8 cellular contexts compared by ENCODE assay signal in genomic region chr2:27320958-27321543, GRCh38. TPM values are rescaled to one million over a fixed set of nuclear protein-coding genes. Genes with fewer than 3 reads are reported as not detected.
A peak's percentile ranks its signal among the peaks of the same experiment; 100 is the strongest.
DNase-seq lines count a peak whose midpoint lies in the region; ATAC-seq, FAIRE-seq and TF ChIP-seq lines count a peak whose summit lies in the region.

No MANE protein-coding gene starts in this region.

- H3K27ac Mint-ChIP-seq in Caco-2 (ENCODE audit: unreplicated experiment), result peak overlapping the region; percentile 99

- no peaks in the 10 kb centered on the region for H3K9me3 Mint-ChIP-seq in Caco-2 (ENCODE audit: unreplicated experiment)

- peaks cover 19% of the 10 kb centered on the region for H3K4me1 ChIP-seq in Caco-2
- peaks cover 7% of the 10 kb centered on the region for H3K4me1 ChIP-seq in IMR-90 (ENCODE audit: control insufficient read depth, insufficient read depth, low read length)
- H3K4me1 ChIP-seq in transverse colon, result peaks cover 7 to 22% (median 18%) of the 10 kb centered on the region in 4 donors

- intact Hi-C loops in Caco-2 (cut with micrococcal nuclease; ENCODE audit: unreplicated experiment), result loop anchor here (1.0 kb wide), 2 partner anchors 35 to 49 kb away; partner anchors contain the start of genes EIF2B4, GTF3C2 and SNX17
- intact Hi-C loops in IMR-90 (cut with micrococcal nuclease), result loop anchor here (1.0 to 5.0 kb wide), 2 partner anchors 36 to 49 kb away; partner anchors contain the start of genes EIF2B4, GTF3C2 and SNX17
- intact Hi-C loops in transverse colon (cut with DNase I; ENCODE audit: low total_unique reads), result no loop called here

- H2AFZ ChIP-seq in IMR-90 (replicated peaks; ENCODE audit: low read length, poor library complexity), result peak overlapping the region; percentile 67

- no peaks in the 10 kb centered on the region for H3K9me3 ChIP-seq in Caco-2
- H3K9me3 ChIP-seq in IMR-90 (ENCODE audit: control insufficient read depth, insufficient read depth, low read length), result no peaks in the 10 kb centered on the region
- H3K9me3 ChIP-seq in transverse colon, result no peaks in the 10 kb centered on the region

- H3K27me3 ChIP-seq in Caco-2 (replicated peaks; ENCODE audit: control insufficient read depth, insufficient read depth, low read length) (no peaks in the 10 kb centered on the region), IMR-90 (ENCODE audit: control insufficient read depth, insufficient read depth, low read length) (no peaks in the 10 kb centered on the region), transverse colon (no peaks in the 10 kb centered on the region)

- peaks cover 24% of the 10 kb centered on the region for H3K4me1 Mint-ChIP-seq in Caco-2 (ENCODE audit: low read depth, unreplicated experiment)

- H3K36me3 Mint-ChIP-seq in Caco-2 (ENCODE audit: insufficient read depth, unreplicated experiment), result peaks cover 31% of the 10 kb centered on the region

- FAIRE-seq in GM12891 (lab: Jason Lieb, UNC), result no peak

- H3K27me3 Mint-ChIP-seq in Caco-2 (ENCODE audit: insufficient read depth, unreplicated experiment), result no peaks in the 10 kb centered on the region

- H2BK15ac ChIP-seq in IMR-90 (ENCODE audit: low read depth, low read length), result peak overlapping the region; percentile 40; the same call in 1 of the 3 replicates

- peaks cover 28 to 48% of the 10 kb centered on the region in 2 experiments; a peak in 3 of 4 replicates for H3K79me1 ChIP-seq in IMR-90 (ENCODE audit: low read depth in 1 of 2, low read length in 2 of 2)

- H3K23ac ChIP-seq in IMR-90 (ENCODE audit: low read depth, low read length), result peak overlapping the region; percentile 89; the same call in 1 of the 2 replicates

- H4K5ac ChIP-seq in IMR-90 (ENCODE audit: low read depth, low read length), result peak overlapping the region; percentile 36; the same call in 1 of the 2 replicates

- peaks cover 15% of the 10 kb centered on the region; the same call in 1 of the 2 replicates for H3K9me1 ChIP-seq in IMR-90 (ENCODE audit: insufficient read depth, low read length)

- H3K27ac ChIP-seq in IMR-90 (ENCODE audit: insufficient read depth, low read length) (peak overlapping the region; percentile 64), transverse colon (no peak overlapping the region)

- H3K4me3 Mint-ChIP-seq in Caco-2 (ENCODE audit: unreplicated experiment), result peak overlapping the region; percentile 94

- peak overlapping the region; percentile 69 for H3K56ac ChIP-seq in IMR-90 (ENCODE audit: extremely low read depth, insufficient read depth, low read length)

- peak overlapping the region; percentile 68 for H3K4me2 ChIP-seq in IMR-90 (ENCODE audit: low read depth, low read length)

- CTCF ChIA-PET in Caco-2 (lab: Charles Lee) (interaction anchor here (0.5 to 1.0 kb wide), 8 partner anchors 9 to 188 kb away, joined by 3 to 9 read pairs (median 3); partner anchors contain the start of genes ATRAID, EIF2B4, SLC5A6 and SNX17), IMR-90 (lab: Yijun Ruan, JAX) (interaction anchor here (0.7 kb wide), 2 partner anchors 26 to 28 kb away, joined by 3 to 6 read pairs; no protein-coding TSS in a partner anchor)

- TF ChIP-seq CTCF in Caco-2 (IDR thresholded peaks at IDR 0.05; ENCODE audit: insufficient read depth in 1 of 2, low read depth in 1 of 2, low read length in 1 of 2, severe bottlenecking in 1 of 2, unreplicated experiment in 1 of 2) (peak; percentile 74), IMR-90 (conservative IDR thresholded peaks at IDR 0.05; ENCODE audit: low read depth, low read length) (peak; percentile 81), transverse colon (IDR thresholded peaks at IDR 0.05) (peak; percentile 12 to 49 (median 28)), GM20000 (IDR thresholded peaks at IDR 0.05; ENCODE audit: extremely low read depth, missing control alignments) (no peak)

- TF ChIP-seq POLR2A in IMR-90 (IDR thresholded peaks at IDR 0.05; ENCODE audit: low read depth, low read length) (peak; percentile 79), transverse colon (IDR thresholded peaks at IDR 0.05) (no peak), GM12891 (IDR thresholded peaks at IDR 0.05; ENCODE audit: low read depth, low read length) (no peak)

- peak; percentile 65 for TF ChIP-seq RAD21 in IMR-90 (IDR thresholded peaks at IDR 0.05; ENCODE audit: low read length)

- H3K4me3 ChIP-seq in Caco-2 (ENCODE audit: low read depth, low read length) (peak overlapping the region; percentile 6; the same call in 1 of the 2 replicates), IMR-90 (ENCODE audit: insufficient read depth, low read depth, low read length) (peak overlapping the region; percentile 3; the same call in 1 of the 2 replicates), transverse colon (no peak overlapping the region)

- peak overlapping the region; percentile 56 for H2BK120ac ChIP-seq in IMR-90 (ENCODE audit: low read depth, low read length)

- no peaks in the 10 kb centered on the region for H4K20me1 ChIP-seq in IMR-90 (ENCODE audit: insufficient read depth, low read length)

- H2AK5ac ChIP-seq in IMR-90 (ENCODE audit: low read depth, low read length), result peak overlapping the region; percentile 75

- peak overlapping the region; percentile 94 for H2BK5ac ChIP-seq in IMR-90 (ENCODE audit: low read depth, low read length, poor library complexity, severe bottlenecking)

- H2AK9ac ChIP-seq in IMR-90 (replicated peaks; ENCODE audit: low read depth, low read length, poor library complexity), result peak overlapping the region; percentile 82

- DNase-seq in Caco-2 (peak; percentile 91 to 95), IMR-90 (peak; percentile 99), amniotic stem cell (lab: John Stamatoyannopoulos, UW) (peak; percentile 95), iPS-NIHi11 (ENCODE audit: low spot score) (peak; percentile 71), transverse colon (peak; percentile 57), GM12891 (ENCODE audit: insufficient read length, low spot score) (no peak), GM20000 (ENCODE audit: low spot score) (no peak)

- BruUV-seq in Caco-2 (replicated peaks; lab: Mats Ljungman, UMichigan), result no TSS peak
- no TSS peak for BruUV-seq in IMR-90 (replicated peaks; lab: Mats Ljungman, UMichigan)

- no peak overlapping the region; the same call in 1 of the 2 replicates for H3K9ac ChIP-seq in IMR-90 (ENCODE audit: low read depth, low read length)

- H4K8ac ChIP-seq in IMR-90 (ENCODE audit: low read depth in 2 of 2, low read length in 2 of 2), result peak overlapping the region in 1 of 2 experiments; percentile 83

- H4K91ac ChIP-seq in IMR-90 (ENCODE audit: insufficient read depth, low read depth, low read length), result peak overlapping the region; percentile 74

- 0 out of 2 replicates have a peak overlapping the region, but pooled peaks have one; percentile 66 for H3K14ac ChIP-seq in IMR-90 (replicated peaks; ENCODE audit: low read depth, low read length)

- 29% methylated on average over 3 of the region's 8 CpGs; no CpG with 5 or more reads in 1 of the 2 experiments for WGBS in IMR-90 (ENCODE audit: extremely low coverage in 2 of 2, insufficient read length in 1 of 2), 2 experiments
- 59 to 80% methylated on average over 2 to 8 of the region's 8 CpGs for WGBS in transverse colon (ENCODE audit: low coverage in 1 of 2), 2 donors

- dilution Hi-C loops in IMR-90 (cut with HindIII; ENCODE audit: low sequenced_read_pairs, unreplicated experiment), result no loop called here

- in situ Hi-C loops in IMR-90 (cut with MboI; ENCODE audit: low sequenced_read_pairs), result no loop called here
- in situ Hi-C loops in transverse colon (cut with MboI; ENCODE audit: low pct_ligation_motif_present in 1 of 4, low pct_unique_long_range_greater_than_20kb in 1 of 4, low sequenced_read_pairs in 3 of 4), result no loop called here

- peak; percentile 74 for ATAC-seq in IMR-90 (ENCODE audit: low read depth)
- no peak for ATAC-seq in HG02798 (IDR thresholded peaks at IDR 0.05; ENCODE audit: poor library complexity, unreplicated experiment)

- TF ChIP-seq EP300 in transverse colon (IDR thresholded peaks at IDR 0.05; ENCODE audit: low read depth), result no peak

- no peaks in the 10 kb centered on the region for H3K36me3 ChIP-seq in Caco-2 (ENCODE audit: control insufficient read depth, insufficient read depth, low read length)
- peaks cover 6% of the 10 kb centered on the region for H3K36me3 ChIP-seq in IMR-90 (ENCODE audit: control insufficient read depth, insufficient read depth, low read length)
- H3K36me3 ChIP-seq in transverse colon, result peaks cover 0 to 2% (median 0%) of the 10 kb centered on the region in 4 donors

- H3K18ac ChIP-seq in IMR-90 (ENCODE audit: low read depth, low read length), result peak overlapping the region; percentile 66; the same call in 1 of the 2 replicates

- H2BK20ac ChIP-seq in IMR-90 (ENCODE audit: low read depth, low read length), result peak overlapping the region; percentile 72

- peak overlapping the region; percentile 80 for H3K4ac ChIP-seq in IMR-90 (ENCODE audit: low read depth, low read length)

- POLR2A ChIA-PET in Caco-2 (lab: Charles Lee) (interaction anchor here (0.6 kb wide), 1 partner anchor 33 kb away, joined by 3 read pairs; no protein-coding TSS in a partner anchor), IMR-90 (lab: Charles Lee; ENCODE audit: unreplicated experiment) (no interaction called here)

RNA-seq across cellular contexts. Expression of gene MPV17, which starts 1.8 kb away (rescaled TPM):
- total RNA-seq in Caco-2 (2022) (43.4 and 50.6 TPM in 2 replicates), IMR-90 (2012; rRNA removed) (70.4 and 80.5 TPM in 2 replicates), transverse colon (10 to 100 TPM; 34.4 to 53.8 (median 38.3) TPM)
- 160 and 164 TPM in 2 replicates for polyA plus RNA-seq in IMR-90 (2012; rRNA removed)
- 146 and 152 TPM in 2 replicates for polyA plus RNA-seq in IMR-90 (2012; cell fraction: cytosol; rRNA removed)
- polyA plus RNA-seq in IMR-90 (2012; cell fraction: nucleus; rRNA removed; ENCODE audit: low replicate concordance), result 160 and 315 TPM in 2 replicates
- polyA plus RNA-seq in GM12891 (2012; ENCODE audit: low read depth, missing spikeins), result 90.6 TPM

RNA-seq across cellular contexts. Expression of gene UCN, which starts 12.8 kb away (rescaled TPM):
- 0.86 TPM in 1 of 2 replicates, not detected in the other for total RNA-seq in Caco-2 (2022)
- not detected in 2 replicates for total RNA-seq in IMR-90 (2012; rRNA removed)
- 0.22 and 0.30 TPM in 2 replicates for polyA plus RNA-seq in IMR-90 (2012; rRNA removed)
- 0.09 and 0.68 TPM in 2 replicates for polyA plus RNA-seq in IMR-90 (2012; cell fraction: cytosol; rRNA removed)
- 4.3 and 7.7 TPM in 2 replicates for polyA plus RNA-seq in IMR-90 (2012; cell fraction: nucleus; rRNA removed; ENCODE audit: low replicate concordance)
- 10 to 100 TPM in 1 of 4 donors, 1 to 10 TPM in 1, under 1 TPM in 1, not detected in 1; 0.82 to 10.8 (median 2.2) TPM for total RNA-seq in transverse colon
- polyA plus RNA-seq in GM12891 (2012; ENCODE audit: low read depth, missing spikeins), result 0.65 TPM

RNA-seq across cellular contexts. Expression of gene GTF3C2, which starts 35.5 kb away (rescaled TPM):
- total RNA-seq in Caco-2 (2022) (81.0 and 91.4 TPM in 2 replicates), IMR-90 (2012; rRNA removed) (23.1 and 25.5 TPM in 2 replicates), transverse colon (10 to 100 TPM; 55.7 to 79.2 (median 63.6) TPM)
- polyA plus RNA-seq in IMR-90 (2012; rRNA removed), result 36.9 and 37.7 TPM in 2 replicates
- polyA plus RNA-seq in IMR-90 (2012; cell fraction: cytosol; rRNA removed), result 21.2 and 32.2 TPM in 2 replicates
- polyA plus RNA-seq in IMR-90 (2012; cell fraction: nucleus; rRNA removed; ENCODE audit: low replicate concordance), result 85.6 and 101 TPM in 2 replicates
- polyA plus RNA-seq in GM12891 (2012; ENCODE audit: low read depth, missing spikeins), result 45.3 TPM

RNA-seq across cellular contexts. Expression of gene TRIM54, which starts 38.8 kb away (rescaled TPM):
- 0.25 TPM in 1 of 2 replicates, not detected in the other for total RNA-seq in Caco-2 (2022)
- under 0.01 TPM in 1 of 2 replicates, not detected in the other for total RNA-seq in IMR-90 (2012; rRNA removed)
- polyA plus RNA-seq in IMR-90 (2012; rRNA removed), result 0.07 and 0.15 TPM in 2 replicates
- polyA plus RNA-seq in IMR-90 (2012; cell fraction: cytosol; rRNA removed), result 0.04 and 0.08 TPM in 2 replicates
- 0.26 and 0.29 TPM in 2 replicates for polyA plus RNA-seq in IMR-90 (2012; cell fraction: nucleus; rRNA removed; ENCODE audit: low replicate concordance)
- 1 to 10 TPM in 2 of 4 donors, under 1 TPM in 1, not detected in 1; 0.40 to 1.9 (median 1.2) TPM for total RNA-seq in transverse colon
- 0.15 TPM for polyA plus RNA-seq in GM12891 (2012; ENCODE audit: low read depth, missing spikeins)

RNA-seq across cellular contexts. Expression of gene DNAJC5G, which starts 45.8 kb away (rescaled TPM):
- 0.25 and 0.51 TPM in 2 replicates for total RNA-seq in Caco-2 (2022)
- not detected in 2 replicates for total RNA-seq in IMR-90 (2012; rRNA removed)
- not detected in 2 replicates for polyA plus RNA-seq in IMR-90 (2012; rRNA removed)
- polyA plus RNA-seq in IMR-90 (2012; cell fraction: cytosol; rRNA removed), result not detected in 2 replicates
- polyA plus RNA-seq in IMR-90 (2012; cell fraction: nucleus; rRNA removed; ENCODE audit: low replicate concordance), result not detected in 2 replicates
- not detected for total RNA-seq in transverse colon
- polyA plus RNA-seq in GM12891 (2012; ENCODE audit: low read depth, missing spikeins), result not detected

Comparison
In these comparisons a context has a peak if more than half of its experiments do, and no peak if none do; other contexts are left out.
1. DNase-seq: peak in Caco-2 (2 of 2), IMR-90 (single experiment), amniotic stem cell (single experiment), iPS-NIHi11 (single experiment) and transverse colon (single experiment); none in GM12891 (single experiment) and GM20000 (single experiment).
2. H3K4me3 ChIP-seq: peak in Caco-2 (single experiment) and IMR-90 (single experiment); none in transverse colon (0 of 4).